1 cellular context compared by ENCODE assay signal in genomic region chr3:48428088-48428862, GRCh38.
TF ChIP-seq lines count a peak whose summit lies in the region.

No MANE protein-coding gene starts in this region.

TF ChIP-seq in HepG2, 621 proteins besides CTCF, POLR2A, EP300 and RAD21 (continued from another document and continues in another):
- TF ChIP-seq PRDM15 (CRISPR knock-in tag; IDR thresholded peaks at IDR 0.05) (no peak), RFXAP (CRISPR knock-in tag; IDR thresholded peaks at IDR 0.05; ENCODE audit: borderline replicate concordance) (0 out of 2 replicates have a peak, but pooled peaks have one; percentile 6), MXD4 (CRISPR knock-in tag; IDR thresholded peaks at IDR 0.05) (no peak), RCOR2 (CRISPR knock-in tag; IDR thresholded peaks at IDR 0.05) (no peak), ZNF792 (CRISPR knock-in tag; IDR thresholded peaks at IDR 0.05) (peak; percentile 37; the same call in 1 of the 2 replicates), ZNF672 (CRISPR knock-in tag; IDR thresholded peaks at IDR 0.05) (no peak), FOXP4 (CRISPR knock-in tag; IDR thresholded peaks at IDR 0.05) (peak; percentile 50), YEATS4 (CRISPR knock-in tag; IDR thresholded peaks at IDR 0.05; ENCODE audit: borderline replicate concordance) (no peak; the same call in 1 of the 2 replicates), ZNF326 (CRISPR knock-in tag; IDR thresholded peaks at IDR 0.05; ENCODE audit: borderline replicate concordance) (no peak), ZNF160 (CRISPR knock-in tag; IDR thresholded peaks at IDR 0.05) (0 out of 2 replicates have a peak, but pooled peaks have one; percentile 22), CCDC6 (CRISPR knock-in tag; IDR thresholded peaks at IDR 0.05) (peak; percentile 44; the same call in 1 of the 2 replicates), ARID5B (CRISPR knock-in tag; IDR thresholded peaks at IDR 0.05) (peak; percentile 41; the same call in 1 of the 2 replicates), PHF8 (CRISPR knock-in tag; IDR thresholded peaks at IDR 0.05) (peak; percentile 12; the same call in 1 of the 2 replicates), ZBTB3 (CRISPR knock-in tag; IDR thresholded peaks at IDR 0.05; ENCODE audit: borderline replicate concordance, low read depth) (no peak), DR1 (CRISPR knock-in tag; IDR thresholded peaks at IDR 0.05) (no peak), KDM5A (IDR thresholded peaks at IDR 0.05; ENCODE audit: borderline replicate concordance, low read length) (0 out of 2 replicates have a peak, but pooled peaks have one; percentile 12), ZZZ3 (CRISPR knock-in tag; IDR thresholded peaks at IDR 0.05; ENCODE audit: borderline replicate concordance) (no peak), ZBTB7A (CRISPR knock-in tag; IDR thresholded peaks at IDR 0.05) (no peak; the same call in 1 of the 2 replicates), ZNF124 (CRISPR knock-in tag; IDR thresholded peaks at IDR 0.05) (no peak), KMT2B (CRISPR knock-in tag; IDR thresholded peaks at IDR 0.05) (no peak), ZNF317 (CRISPR knock-in tag; IDR thresholded peaks at IDR 0.05) (no peak; the same call in 1 of the 2 replicates), HDAC6 (IDR thresholded peaks at IDR 0.05; ENCODE audit: low read depth, low read length) (no peak), AKAP8 (CRISPR knock-in tag; IDR thresholded peaks at IDR 0.05) (peak; percentile 87), ZNF441 (CRISPR knock-in tag; IDR thresholded peaks at IDR 0.05; ENCODE audit: borderline replicate concordance) (0 out of 2 replicates have a peak, but pooled peaks have one; percentile 7), FOXJ3 (CRISPR knock-in tag; IDR thresholded peaks at IDR 0.05; ENCODE audit: borderline replicate concordance) (peak; percentile 37), PRPF4 (IDR thresholded peaks at IDR 0.05; ENCODE audit: low read depth, low read length, poor library complexity, severe bottlenecking) (no peak), ATF1 (CRISPR knock-in tag; IDR thresholded peaks at IDR 0.05) (no peak), MIER3 (CRISPR knock-in tag; IDR thresholded peaks at IDR 0.05; ENCODE audit: borderline replicate concordance) (peak; percentile 61; the same call in 1 of the 2 replicates), MLXIP (CRISPR knock-in tag; IDR thresholded peaks at IDR 0.05; ENCODE audit: borderline replicate concordance) (no peak), ZFP41 (CRISPR knock-in tag; IDR thresholded peaks at IDR 0.05; ENCODE audit: borderline replicate concordance) (no peak), MLLT10 (CRISPR knock-in tag; IDR thresholded peaks at IDR 0.05) (no peak), ZNF773 (CRISPR knock-in tag; IDR thresholded peaks at IDR 0.05; ENCODE audit: borderline replicate concordance) (no peak), ZNF557 (CRISPR knock-in tag; IDR thresholded peaks at IDR 0.05) (no peak), NFKBIZ (CRISPR knock-in tag; IDR thresholded peaks at IDR 0.05) (no peak), ZNF550 (CRISPR knock-in tag; IDR thresholded peaks at IDR 0.05; ENCODE audit: borderline replicate concordance) (no peak), MAFK (conservative IDR thresholded peaks at IDR 0.05 in 1 of 2, IDR thresholded peaks at IDR 0.05 in 1 of 2; ENCODE audit: low read length in 2 of 2) (no peak), NR1H2 (CRISPR knock-in tag; IDR thresholded peaks at IDR 0.05; ENCODE audit: borderline replicate concordance, low read depth) (no peak), ZBTB7B (CRISPR knock-in tag; IDR thresholded peaks at IDR 0.05) (peak; percentile 43; the same call in 1 of the 2 replicates), SRSF1 (optimal IDR thresholded peaks at IDR 0.05; ENCODE audit: low read depth, low read length) (no peak), ATAD3A (CRISPR knock-in tag; IDR thresholded peaks at IDR 0.05) (no peak), IRF9 (CRISPR knock-in tag; IDR thresholded peaks at IDR 0.05; ENCODE audit: borderline replicate concordance) (peak; percentile 40; the same call in 1 of the 2 replicates), THAP11 (CRISPR knock-in tag; IDR thresholded peaks at IDR 0.05) (0 out of 2 replicates have a peak, but pooled peaks have one; percentile 18), ZNF501 (CRISPR knock-in tag; IDR thresholded peaks at IDR 0.05) (no peak), HDAC2 (CRISPR knock-in tag; IDR thresholded peaks at IDR 0.05) (peak; percentile 36; the same call in 1 of the 2 replicates), PAXIP1 (CRISPR knock-in tag; conservative IDR thresholded peaks at IDR 0.05) (peak; percentile 88), TRIM22 (IDR thresholded peaks at IDR 0.05) (no peak)
